In genomic region chr12:110403975-110404675, GRCh38 we compare ENCODE assay signal across 8 cellular contexts. TPM values are rescaled to one million over a fixed set of nuclear protein-coding genes. Genes with fewer than 3 reads are reported as not detected.
DNase-seq lines count a peak whose midpoint lies in the region; ATAC-seq and TF ChIP-seq lines count a peak whose summit lies in the region.

No MANE protein-coding gene starts in this region.

- H4K8ac ChIP-seq in trophoblast cell (ENCODE audit: low read depth, low read length) = peak overlapping the region; percentile 98

- intact Hi-C loops in cardiac septum (cut with DNase I) (loop anchor here (10.0 kb wide), 1 partner anchor 299 kb away; no protein-coding TSS in a partner anchor), thyroid gland (cut with DNase I) (no loop called here)

- no peaks in the 10 kb centered on the region for H3K9me3 Mint-ChIP-seq in T-cell

- no peak overlapping the region for H3K4ac ChIP-seq in trophoblast cell (ENCODE audit: low read depth, low read length)

- H3K36me3 Mint-ChIP-seq in T-cell = peaks cover 11% of the 10 kb centered on the region

- POLR2A ChIA-PET in T-cell (lab: Charles Lee) = interaction anchor here in 1 of 2 donors (0.6 kb wide), 1 partner anchor 190 kb away, joined by 3 read pairs; no protein-coding TSS in a partner anchor

- CTCF ChIA-PET in T-cell (lab: Charles Lee) = interaction anchor here (0.5 to 1.7 kb wide), 6 partner anchors 27 to 422 kb away, joined by 3 to 10 read pairs (median 4); no protein-coding TSS in a partner anchor

- H3K79me2 ChIP-seq in trophoblast cell (ENCODE audit: control insufficient read depth, insufficient read depth, low read length, poor library complexity) = peaks cover 14% of the 10 kb centered on the region

- H3K27me3 ChIP-seq in adipocyte (replicated peaks; ENCODE audit: control insufficient read depth, insufficient read depth, low read length) = no peaks in the 10 kb centered on the region
- H3K27me3 ChIP-seq in trophoblast cell (ENCODE audit: insufficient read depth, low read length) = no peaks in the 10 kb centered on the region
- no peaks in the 10 kb centered on the region for H3K27me3 ChIP-seq in thyroid gland

- H3K4me3 ChIP-seq in adipocyte (ENCODE audit: low read length) (peak overlapping the region; percentile 98), trophoblast cell (ENCODE audit: low read depth, low read length) (no peak overlapping the region), thyroid gland (replicated peaks in 1 of 3) (peak overlapping the region in 2 of 3 donors; percentile 21 to 94)

- peak; percentile 47 to 70 for DNase-seq in AML-193 (lab: John Stamatoyannopoulos, UW)
- peak; percentile 80 for DNase-seq in NCI-H128 (lab: John Stamatoyannopoulos, UW; ENCODE audit: unreplicated experiment)
- DNase-seq in T-cell = peak; percentile 52 to 80 (median 70)
- DNase-seq in adipocyte (ENCODE audit: low read depth) = peak; percentile 86
- peak; percentile 83 for DNase-seq in cardiac septum (ENCODE audit: low spot score)
- peak; percentile 66 to 86 for DNase-seq in trophoblast cell
- peak; percentile 73 to 77 for DNase-seq in thyroid gland

- no peak overlapping the region for H3K18ac ChIP-seq in trophoblast cell (ENCODE audit: low read length)

- H3K36me3 ChIP-seq in adipocyte (ENCODE audit: control insufficient read depth, insufficient read depth, low read length, severe bottlenecking) (peaks cover 5% of the 10 kb centered on the region), trophoblast cell (ENCODE audit: control insufficient read depth in 1 of 2, insufficient read depth in 2 of 2, low read length in 2 of 2) (peaks cover 7 to 9% of the 10 kb centered on the region in 2 experiments), thyroid gland (no peaks in the 10 kb centered on the region)

- H2AK5ac ChIP-seq in trophoblast cell (ENCODE audit: low read length) = no peak overlapping the region

- H3K27ac ChIP-seq in trophoblast cell (ENCODE audit: low read depth, low read length) = peak overlapping the region; percentile 60
- peak overlapping the region; percentile 88 to 98 (median 93) for H3K27ac ChIP-seq in thyroid gland

- H3K9me3 ChIP-seq in adipocyte (ENCODE audit: control insufficient read depth, low read length) (no peaks in the 10 kb centered on the region), trophoblast cell (ENCODE audit: insufficient read depth, low read depth, low read length) (no peaks in the 10 kb centered on the region), thyroid gland (no peaks in the 10 kb centered on the region)

- H2BK5ac ChIP-seq in trophoblast cell (ENCODE audit: low read depth, low read length, poor library complexity) = no peak overlapping the region

- H2BK120ac ChIP-seq in trophoblast cell (ENCODE audit: insufficient read depth, low read length, poor library complexity) = peak overlapping the region; percentile 29

- peak overlapping the region in 2 of 3 donors; percentile 98 to 99 for H3K4me3 Mint-ChIP-seq in T-cell

- H3K27ac Mint-ChIP-seq in T-cell = peak overlapping the region; percentile 99 to 100

- H3K4me1 ChIP-seq in adipocyte (ENCODE audit: control insufficient read depth, insufficient read depth, low read length) (peaks cover 6% of the 10 kb centered on the region), trophoblast cell (ENCODE audit: control insufficient read depth in 1 of 2, insufficient read depth in 2 of 2, low read length in 2 of 2) (peaks cover 3 to 13% of the 10 kb centered on the region in 2 experiments), thyroid gland (peaks cover 5 to 11% of the 10 kb centered on the region in 2 donors)

- H4K91ac ChIP-seq in trophoblast cell (ENCODE audit: low read depth, low read length) = peak overlapping the region; percentile 82

- H3K9ac ChIP-seq in adipocyte (ENCODE audit: low read length) (peak overlapping the region; percentile 94), trophoblast cell (ENCODE audit: low read length) (no peak overlapping the region)

- H3K14ac ChIP-seq in trophoblast cell (ENCODE audit: low read length) = peak overlapping the region; percentile 85

- H2BK12ac ChIP-seq in trophoblast cell (ENCODE audit: low read length) = no peak overlapping the region

- peaks cover 9% of the 10 kb centered on the region for H3K79me1 ChIP-seq in trophoblast cell (ENCODE audit: low read length)

- H4K12ac ChIP-seq in trophoblast cell (ENCODE audit: low read depth, low read length) = peak overlapping the region; percentile 92

- peaks cover 37 to 44% (median 39%) of the 10 kb centered on the region in 3 donors for H3K4me1 Mint-ChIP-seq in T-cell

- peak overlapping the region; percentile 96 for H3K4me2 ChIP-seq in trophoblast cell (ENCODE audit: low read length)

- WGBS in trophoblast cell (ENCODE audit: extremely low coverage, insufficient coverage, insufficient read length) = no CpG with 5 or more reads among the region's 21 CpGs
- 22% methylated on average over 21 of the region's 21 CpGs for WGBS in thyroid gland, 2 donors

- ATAC-seq in GM21447 (IDR thresholded peaks at IDR 0.05; ENCODE audit: unreplicated experiment) = peak; percentile 54
- peak; percentile 67 to 73 (median 70) for ATAC-seq in T-cell (replicated peaks in 1 of 4)

- no peak for TF ChIP-seq CTCF in thyroid gland (IDR thresholded peaks at IDR 0.05)

- H2AFZ ChIP-seq in trophoblast cell (ENCODE audit: insufficient read depth, low read length, poor library complexity) = peak overlapping the region; percentile 39

- no peak overlapping the region for H3K23ac ChIP-seq in trophoblast cell (ENCODE audit: low read length)

- no peaks in the 10 kb centered on the region for H3K27me3 Mint-ChIP-seq in T-cell

- no peak for TF ChIP-seq POLR2A in thyroid gland (IDR thresholded peaks at IDR 0.05)

RNA-seq across cellular contexts. Expression of gene ANAPC7, which starts 0.6 kb away (rescaled TPM):
- total RNA-seq in T-cell = 10 to 100 TPM; 40.8 to 60.4 (median 57.6) TPM
- 35.3 TPM for total RNA-seq in cardiac septum
- polyA plus RNA-seq in trophoblast cell (2013) = 24.6 and 25.7 TPM in 2 replicates
- total RNA-seq in thyroid gland = 10 to 100 TPM; 49.4 to 61.9 (median 50.9) TPM

RNA-seq across cellular contexts. Expression of gene ARPC3, which starts 46.0 kb away (rescaled TPM):
- total RNA-seq in T-cell = 100 to 1,000 TPM; 177 to 204 (median 191) TPM
- 102 TPM for total RNA-seq in cardiac septum
- 393 and 398 TPM in 2 replicates for polyA plus RNA-seq in trophoblast cell (2013)
- total RNA-seq in thyroid gland = 100 to 1,000 TPM; 169 to 516 (median 218) TPM
